In the genomic region with DNA sequence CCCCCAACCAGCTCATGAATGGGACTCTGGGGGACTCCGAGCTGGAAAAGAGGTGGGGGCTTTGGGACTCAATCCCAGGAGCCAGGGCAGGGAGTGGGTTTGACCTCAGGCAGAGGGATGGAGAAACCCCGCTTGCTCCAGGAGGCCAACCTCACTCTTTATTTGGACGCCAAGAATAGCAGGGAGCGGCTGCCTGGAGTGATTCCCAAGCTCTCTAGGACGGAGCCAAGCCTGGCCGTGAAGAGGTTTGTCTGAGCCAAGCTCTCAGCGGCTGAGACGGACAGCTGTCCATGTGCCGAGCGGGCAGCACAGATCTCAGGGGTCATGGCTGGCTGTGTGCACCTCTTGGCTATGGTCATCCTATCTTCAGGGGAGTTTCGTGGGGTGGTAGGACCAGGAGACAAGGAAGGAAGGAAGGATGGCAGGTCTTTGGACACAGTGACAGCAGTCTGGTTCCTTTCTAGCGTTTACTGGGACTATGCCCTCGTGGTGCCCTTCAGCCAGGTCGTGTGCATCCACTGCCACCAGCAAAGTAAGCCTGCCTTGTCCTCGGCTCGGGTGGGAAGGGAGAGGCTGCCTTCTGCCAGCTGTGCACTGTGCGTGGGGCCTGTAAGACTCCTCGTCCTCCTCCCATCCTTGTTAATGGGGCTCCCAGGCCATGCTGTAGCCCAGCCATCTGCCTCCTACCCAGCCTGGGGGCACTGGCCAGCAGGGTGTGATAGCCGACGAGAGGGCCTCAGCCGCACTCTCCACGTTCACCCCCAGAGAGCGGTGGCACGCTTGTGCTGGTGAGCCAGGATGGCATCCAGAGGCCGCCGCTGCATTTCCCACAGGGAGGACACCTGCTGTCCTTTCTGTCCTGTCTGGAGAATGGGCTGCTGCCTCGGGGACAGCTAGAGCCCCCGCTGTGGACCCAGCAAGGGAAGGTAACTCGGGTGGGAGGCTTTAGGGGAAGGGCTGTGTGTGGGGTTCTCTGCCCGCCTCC, we compare ENCODE assay signal across 27 cellular contexts. TPM values are rescaled to one million over a fixed set of nuclear protein-coding genes. Genes with fewer than 3 reads are reported as not detected.
DNase-seq lines count a peak whose midpoint lies in the region; ATAC-seq and TF ChIP-seq lines count a peak whose summit lies in the region.
"Had no signal": no experiment of that assay in that cellular context is flagged by ENCODE, and none has a peak within 500 bp of the region (broad histone marks: within the 10 kb centered on the region; RNA-seq: fewer than 3 reads in every experiment).

No MANE protein-coding gene starts in this region.

- peaks cover 11% of the 10 kb centered on the region for H3K4me1 ChIP-seq in RWPE2 (ENCODE audit: insufficient read depth, poor library complexity, severe bottlenecking)
- H3K4me1 ChIP-seq in left lung: peaks cover 0 to 7% of the 10 kb centered on the region in 2 donors
- H3K4me1 ChIP-seq in gastrocnemius medialis: peaks cover 19 to 21% of the 10 kb centered on the region in 2 donors
- H3K4me1 ChIP-seq in A673 (ENCODE audit: insufficient read depth, low read length, poor library complexity, severe bottlenecking): peaks cover 9% of the 10 kb centered on the region
- H3K4me1 ChIP-seq in mucosa of descending colon (ENCODE audit: low read depth): no peaks in the 10 kb centered on the region
- H3K4me1 ChIP-seq: HAP-1, thyroid gland had no signal

- intact Hi-C loops in left lung (cut with DNase I) (no loop called here), gastrocnemius medialis (cut with DNase I; ENCODE audit: low total_unique reads) (loop anchor here (1.0 to 10.0 kb wide), 2 partner anchors 17 to 50 kb away; no protein-coding TSS in a partner anchor), A673 (cut with micrococcal nuclease; ENCODE audit: unreplicated experiment) (no loop called here), mucosa of descending colon (cut with DNase I, micrococcal nuclease) (no loop called here)

- H3K4me3 ChIP-seq in RWPE2 (ENCODE audit: severe bottlenecking) (no peak overlapping the region), fibroblast of the aortic adventitia (ENCODE audit: low read depth, low read length) (no peak overlapping the region), left lung (no peak overlapping the region), gastrocnemius medialis (no peak overlapping the region), A673 (ENCODE audit: low read depth, low read length, poor library complexity, severe bottlenecking) (no peak overlapping the region), mucosa of descending colon (no peak overlapping the region)
- H3K4me3 ChIP-seq: HAP-1, SJSA1, thyroid gland had no signal

- no peak for TF ChIP-seq POLR2A in gastrocnemius medialis (IDR thresholded peaks at IDR 0.05)

- H3K27me3 ChIP-seq in RWPE2 (ENCODE audit: insufficient read depth, poor library complexity, severe bottlenecking) (no peaks in the 10 kb centered on the region), left lung (no peaks in the 10 kb centered on the region), gastrocnemius medialis (no peaks in the 10 kb centered on the region), A673 (replicated peaks; ENCODE audit: insufficient read depth, low read depth, low read length, poor library complexity) (no peaks in the 10 kb centered on the region)
- H3K27me3 ChIP-seq: brain microvascular endothelial cell, SJSA1, thyroid gland had no signal

- H3K36me3 ChIP-seq in RWPE2 (ENCODE audit: low read depth) (peaks cover 4% of the 10 kb centered on the region; the same call in 1 of the 2 replicates), left lung (peaks cover 0 to 60% of the 10 kb centered on the region in 2 donors), gastrocnemius medialis (no peaks in the 10 kb centered on the region), A673 (ENCODE audit: insufficient read depth, low read length, poor library complexity, severe bottlenecking) (peaks cover 4% of the 10 kb centered on the region), mucosa of descending colon (ENCODE audit: low read depth) (no peaks in the 10 kb centered on the region)
- H3K36me3 ChIP-seq: SJSA1 had no signal

- no TSS peak for BruUV-seq in A673 (replicated peaks; lab: Mats Ljungman, UMichigan)

- POLR2A ChIA-PET in A673 (lab: Charles Lee; ENCODE audit: low non-redundant PET): no interaction called here

- in situ Hi-C loops in gastrocnemius medialis (cut with MboI; ENCODE audit: low sequenced_read_pairs in 4 of 4): no loop called here

- peak; percentile 55 for DNase-seq in RWPE2 (ENCODE audit: low spot score)
- DNase-seq in fibroblast of the aortic adventitia (ENCODE audit: low read depth): peak; percentile 19
- peak in 1 of 2 donors; percentile 60 for DNase-seq in left lung
- peak; percentile 76 to 89 for DNase-seq in gastrocnemius medialis
- DNase-seq in A673 (ENCODE audit: low spot score): no peak
- no peak for DNase-seq in activated effector memory CD4-positive, alpha-beta T cell treated with anti-CD3 and anti-CD28 coated beads, Interleukin-2, amount 50 U/mL, for 16 hours
- no peak for DNase-seq in mucosa of descending colon
- DNase-seq: activated CD4-positive, CD25-positive, alpha-beta regulatory T cell treated with anti-CD3 and anti-CD28 coated beads, Interleukin-2, amount 50 U/mL, for 72 hours; activated CD8-positive, alpha-beta T cell treated with anti-CD3 and anti-CD28 coated beads, Interleukin-2, amount 10 ng/mL, durations not matched to agents 7 days and 5 days; activated gamma-delta T cell treated with Interleukin-2 at 50 U/mL for 16 hours; activated T-cell treated with anti-CD3 and anti-CD28 coated beads for 4 hours; brain microvascular endothelial cell; cortex of kidney; Kasumi-1; kidney glomerular epithelial cell; mesendoderm; naive thymus-derived CD4-positive, alpha-beta T cell; NCI-H1092; NCI-H2029; NCI-H226; retina; stimulated activated naive CD8-positive, alpha-beta T cell treated with anti-CD3 and anti-CD28 coated beads, Interleukin-15, amount 100 ng/mL, for 72 hours; T-helper 1 cell; thyroid gland had no signal

- CTCF ChIA-PET in A673 (lab: Charles Lee): no interaction called here

- no peak for TF ChIP-seq CTCF in RWPE2 (IDR thresholded peaks at IDR 0.05; ENCODE audit: poor library complexity, severe bottlenecking)
- TF ChIP-seq CTCF in fibroblast of the aortic adventitia (IDR thresholded peaks at IDR 0.05; ENCODE audit: insufficient read depth, low read length): no peak
- TF ChIP-seq CTCF in left lung (IDR thresholded peaks at IDR 0.05): no peak
- TF ChIP-seq CTCF in gastrocnemius medialis (IDR thresholded peaks at IDR 0.05 in 4 of 5, conservative IDR thresholded peaks at IDR 0.05 in 1 of 5): no peak
- TF ChIP-seq CTCF in A673 (conservative IDR thresholded peaks at IDR 0.05; ENCODE audit: low read depth, low read length): no peak
- TF ChIP-seq CTCF in mucosa of descending colon (IDR thresholded peaks at IDR 0.05): no peak

- no peak overlapping the region for H3K27ac ChIP-seq in RWPE2 (ENCODE audit: poor library complexity, severe bottlenecking)
- H3K27ac ChIP-seq in left lung: no peak overlapping the region
- peak overlapping the region; percentile 58 to 71 (median 64) for H3K27ac ChIP-seq in gastrocnemius medialis
- no peak overlapping the region for H3K27ac ChIP-seq in A673 (ENCODE audit: low read depth, low read length, poor library complexity, severe bottlenecking)
- H3K27ac ChIP-seq: brain microvascular endothelial cell, SJSA1, thyroid gland had no signal

- ATAC-seq in RWPE2 (ENCODE audit: low read depth) (no peak), left lung (peak; percentile 9), gastrocnemius medialis (peak; percentile 94 to 96), GM21825 (IDR thresholded peaks at IDR 0.05; ENCODE audit: unreplicated experiment) (no peak), mucosa of descending colon (no peak)
- ATAC-seq: activated CD8-positive, alpha-beta T cell treated with anti-CD3 and anti-CD28 coated beads, Interleukin-2, amount 10 ng/mL, durations not matched to agents 7 days and 5 days; naive thymus-derived CD4-positive, alpha-beta T cell; stimulated activated naive CD8-positive, alpha-beta T cell treated with anti-CD3 and anti-CD28 coated beads, Interleukin-15, amount 100 ng/mL, for 72 hours had no signal

- no peaks in the 10 kb centered on the region for H3K9me3 ChIP-seq in RWPE2 (ENCODE audit: severe bottlenecking)
- no peaks in the 10 kb centered on the region for H3K9me3 ChIP-seq in left lung
- H3K9me3 ChIP-seq in gastrocnemius medialis: no peaks in the 10 kb centered on the region
- H3K9me3 ChIP-seq in A673 (ENCODE audit: low read depth, low read length, poor library complexity, severe bottlenecking): no peaks in the 10 kb centered on the region
- H3K9me3 ChIP-seq in mucosa of descending colon: no peaks in the 10 kb centered on the region
- H3K9me3 ChIP-seq: HAP-1, SJSA1, thyroid gland had no signal

RNA-seq across cellular contexts. Expression of a gene that starts 27.1 kb away (rescaled TPM):
- total RNA-seq in fibroblast of the aortic adventitia (ENCODE audit: low replicate concordance) (31.0 and 47.3 TPM in 2 replicates), left lung (10 to 100 TPM; 43.6 to 52.7 TPM), gastrocnemius medialis (10 to 100 TPM in 2 of 4 donors, 1 to 10 TPM in 2; 6.1 to 20.1 (median 9.6) TPM), A673 (2021) (81.2 and 95.0 TPM in 2 replicates), mucosa of descending colon (10 to 100 TPM; 29.1 to 57.9 (median 30.2) TPM)

RNA-seq across cellular contexts. Expression of a gene that starts 28.2 kb away (rescaled TPM):
- total RNA-seq in fibroblast of the aortic adventitia (ENCODE audit: low replicate concordance) (24.2 and 44.5 TPM in 2 replicates), left lung (10 to 100 TPM; 16.2 to 27.2 TPM), gastrocnemius medialis (10 to 100 TPM; 76.7 to 94.1 (median 84.7) TPM), A673 (2021) (78.9 and 91.0 TPM in 2 replicates), mucosa of descending colon (10 to 100 TPM; 13.6 to 23.4 (median 15.4) TPM)

RNA-seq across cellular contexts. Expression of a gene that starts 36.4 kb away (rescaled TPM):
- 12.2 and 17.7 TPM in 2 replicates for total RNA-seq in fibroblast of the aortic adventitia (ENCODE audit: low replicate concordance)
- total RNA-seq in left lung: 10 to 100 TPM; 19.7 to 31.9 TPM
- total RNA-seq in gastrocnemius medialis: 1 to 10 TPM; 2.9 to 5.4 (median 4.2) TPM
- total RNA-seq in A673 (2021): 32.1 and 33.4 TPM in 2 replicates
- total RNA-seq in mucosa of descending colon: 10 to 100 TPM; 22.8 to 39.1 (median 25.2) TPM

Comparison
In these comparisons a context has a peak if more than half of its experiments do, and no peak if none do; other contexts are left out.
1. ATAC-seq: peak in left lung (single experiment) and gastrocnemius medialis (2 of 2); none in RWPE2 (single experiment), GM21825 (single experiment) and mucosa of descending colon (single experiment).
2. DNase-seq: peak in RWPE2 (single experiment), fibroblast of the aortic adventitia (single experiment) and gastrocnemius medialis (2 of 2); none in A673 (single experiment), activated effector memory CD4-positive, alpha-beta T cell treated with anti-CD3 and anti-CD28 coated beads, Interleukin-2, amount 50 U/mL, for 16 hours (single experiment) and mucosa of descending colon (0 of 3).
3. H3K27ac ChIP-seq: peak in gastrocnemius medialis (4 of 4); none in RWPE2 (single experiment), left lung (0 of 2) and A673 (single experiment).